1 cellular context compared by ENCODE assay signal in genomic region chr5:34858798-34859197, GRCh38.
TF ChIP-seq lines count a peak whose summit lies in the region.

No MANE protein-coding gene starts in this region.

TF ChIP-seq in GM23338, 12 proteins besides CTCF, POLR2A, EP300 and RAD21 (continued from another document):
- TF ChIP-seq, protein P1, sequence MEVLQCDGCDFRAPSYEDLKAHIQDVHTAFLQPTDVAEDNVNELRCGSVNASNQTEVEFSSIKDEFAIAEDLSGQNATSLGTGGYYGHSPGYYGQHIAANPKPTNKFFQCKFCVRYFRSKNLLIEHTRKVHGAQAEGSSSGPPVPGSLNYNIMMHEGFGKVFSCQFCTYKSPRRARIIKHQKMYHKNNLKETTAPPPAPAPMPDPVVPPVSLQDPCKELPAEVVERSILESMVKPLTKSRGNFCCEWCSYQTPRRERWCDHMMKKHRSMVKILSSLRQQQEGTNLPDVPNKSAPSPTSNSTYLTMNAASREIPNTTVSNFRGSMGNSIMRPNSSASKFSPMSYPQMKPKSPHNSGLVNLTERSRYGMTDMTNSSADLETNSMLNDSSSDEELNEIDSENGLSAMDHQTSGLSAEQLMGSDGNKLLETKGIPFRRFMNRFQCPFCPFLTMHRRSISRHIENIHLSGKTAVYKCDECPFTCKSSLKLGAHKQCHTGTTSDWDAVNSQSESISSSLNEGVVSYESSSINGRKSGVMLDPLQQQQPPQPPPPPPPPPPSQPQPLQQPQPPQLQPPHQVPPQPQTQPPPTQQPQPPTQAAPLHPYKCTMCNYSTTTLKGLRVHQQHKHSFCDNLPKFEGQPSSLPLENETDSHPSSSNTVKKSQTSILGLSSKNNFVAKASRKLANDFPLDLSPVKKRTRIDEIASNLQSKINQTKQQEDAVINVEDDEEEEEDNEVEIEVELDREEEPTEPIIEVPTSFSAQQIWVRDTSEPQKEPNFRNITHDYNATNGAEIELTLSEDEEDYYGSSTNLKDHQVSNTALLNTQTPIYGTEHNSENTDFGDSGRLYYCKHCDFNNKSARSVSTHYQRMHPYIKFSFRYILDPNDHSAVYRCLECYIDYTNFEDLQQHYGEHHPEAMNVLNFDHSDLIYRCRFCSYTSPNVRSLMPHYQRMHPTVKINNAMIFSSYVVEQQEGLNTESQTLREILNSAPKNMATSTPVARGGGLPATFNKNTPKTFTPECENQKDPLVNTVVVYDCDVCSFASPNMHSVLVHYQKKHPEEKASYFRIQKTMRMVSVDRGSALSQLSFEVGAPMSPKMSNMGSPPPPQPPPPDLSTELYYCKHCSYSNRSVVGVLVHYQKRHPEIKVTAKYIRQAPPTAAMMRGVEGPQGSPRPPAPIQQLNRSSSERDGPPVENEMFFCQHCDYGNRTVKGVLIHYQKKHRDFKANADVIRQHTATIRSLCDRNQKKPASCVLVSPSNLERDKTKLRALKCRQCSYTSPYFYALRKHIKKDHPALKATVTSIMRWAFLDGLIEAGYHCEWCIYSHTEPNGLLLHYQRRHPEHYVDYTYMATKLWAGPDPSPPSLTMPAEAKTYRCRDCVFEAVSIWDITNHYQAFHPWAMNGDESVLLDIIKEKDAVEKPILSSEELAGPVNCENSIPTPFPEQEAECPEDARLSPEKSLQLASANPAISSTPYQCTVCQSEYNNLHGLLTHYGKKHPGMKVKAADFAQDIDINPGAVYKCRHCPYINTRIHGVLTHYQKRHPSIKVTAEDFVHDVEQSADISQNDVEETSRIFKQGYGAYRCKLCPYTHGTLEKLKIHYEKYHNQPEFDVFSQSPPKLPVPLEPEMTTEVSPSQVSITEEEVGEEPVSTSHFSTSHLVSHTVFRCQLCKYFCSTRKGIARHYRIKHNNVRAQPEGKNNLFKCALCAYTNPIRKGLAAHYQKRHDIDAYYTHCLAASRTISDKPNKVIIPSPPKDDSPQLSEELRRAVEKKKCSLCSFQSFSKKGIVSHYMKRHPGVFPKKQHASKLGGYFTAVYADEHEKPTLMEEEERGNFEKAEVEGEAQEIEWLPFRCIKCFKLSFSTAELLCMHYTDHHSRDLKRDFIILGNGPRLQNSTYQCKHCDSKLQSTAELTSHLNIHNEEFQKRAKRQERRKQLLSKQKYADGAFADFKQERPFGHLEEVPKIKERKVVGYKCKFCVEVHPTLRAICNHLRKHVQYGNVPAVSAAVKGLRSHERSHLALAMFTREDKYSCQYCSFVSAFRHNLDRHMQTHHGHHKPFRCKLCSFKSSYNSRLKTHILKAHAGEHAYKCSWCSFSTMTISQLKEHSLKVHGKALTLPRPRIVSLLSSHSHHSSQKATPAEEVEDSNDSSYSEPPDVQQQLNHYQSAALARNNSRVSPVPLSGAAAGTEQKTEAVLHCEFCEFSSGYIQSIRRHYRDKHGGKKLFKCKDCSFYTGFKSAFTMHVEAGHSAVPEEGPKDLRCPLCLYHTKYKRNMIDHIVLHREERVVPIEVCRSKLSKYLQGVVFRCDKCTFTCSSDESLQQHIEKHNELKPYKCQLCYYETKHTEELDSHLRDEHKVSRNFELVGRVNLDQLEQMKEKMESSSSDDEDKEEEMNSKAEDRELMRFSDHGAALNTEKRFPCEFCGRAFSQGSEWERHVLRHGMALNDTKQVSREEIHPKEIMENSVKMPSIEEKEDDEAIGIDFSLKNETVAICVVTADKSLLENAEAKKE (CRISPR knock-in tag; IDR thresholded peaks at IDR 0.05), result no peak
- no peak for TF ChIP-seq CREB1 (CRISPR knock-in tag; IDR thresholded peaks at IDR 0.05; ENCODE audit: low read depth)
- no peak for TF ChIP-seq JUNB (IDR thresholded peaks at IDR 0.05; ENCODE audit: unreplicated experiment)
- no peak for TF ChIP-seq ZNF114 (CRISPR knock-in tag; IDR thresholded peaks at IDR 0.05)
- TF ChIP-seq EZH2 (IDR thresholded peaks at IDR 0.05; ENCODE audit: low read depth, unreplicated experiment), result no peak
- TF ChIP-seq EZH2phosphoT487 (IDR thresholded peaks at IDR 0.05; ENCODE audit: unreplicated experiment), result no peak
- no peak for TF ChIP-seq ZNF331 (CRISPR knock-in tag; IDR thresholded peaks at IDR 0.05; ENCODE audit: low read depth)
- no peak for TF ChIP-seq NANOG (IDR thresholded peaks at IDR 0.05; ENCODE audit: borderline replicate concordance)
- TF ChIP-seq STAT1 (IDR thresholded peaks at IDR 0.05; ENCODE audit: unreplicated experiment), result no peak
- TF ChIP-seq, protein P2, sequence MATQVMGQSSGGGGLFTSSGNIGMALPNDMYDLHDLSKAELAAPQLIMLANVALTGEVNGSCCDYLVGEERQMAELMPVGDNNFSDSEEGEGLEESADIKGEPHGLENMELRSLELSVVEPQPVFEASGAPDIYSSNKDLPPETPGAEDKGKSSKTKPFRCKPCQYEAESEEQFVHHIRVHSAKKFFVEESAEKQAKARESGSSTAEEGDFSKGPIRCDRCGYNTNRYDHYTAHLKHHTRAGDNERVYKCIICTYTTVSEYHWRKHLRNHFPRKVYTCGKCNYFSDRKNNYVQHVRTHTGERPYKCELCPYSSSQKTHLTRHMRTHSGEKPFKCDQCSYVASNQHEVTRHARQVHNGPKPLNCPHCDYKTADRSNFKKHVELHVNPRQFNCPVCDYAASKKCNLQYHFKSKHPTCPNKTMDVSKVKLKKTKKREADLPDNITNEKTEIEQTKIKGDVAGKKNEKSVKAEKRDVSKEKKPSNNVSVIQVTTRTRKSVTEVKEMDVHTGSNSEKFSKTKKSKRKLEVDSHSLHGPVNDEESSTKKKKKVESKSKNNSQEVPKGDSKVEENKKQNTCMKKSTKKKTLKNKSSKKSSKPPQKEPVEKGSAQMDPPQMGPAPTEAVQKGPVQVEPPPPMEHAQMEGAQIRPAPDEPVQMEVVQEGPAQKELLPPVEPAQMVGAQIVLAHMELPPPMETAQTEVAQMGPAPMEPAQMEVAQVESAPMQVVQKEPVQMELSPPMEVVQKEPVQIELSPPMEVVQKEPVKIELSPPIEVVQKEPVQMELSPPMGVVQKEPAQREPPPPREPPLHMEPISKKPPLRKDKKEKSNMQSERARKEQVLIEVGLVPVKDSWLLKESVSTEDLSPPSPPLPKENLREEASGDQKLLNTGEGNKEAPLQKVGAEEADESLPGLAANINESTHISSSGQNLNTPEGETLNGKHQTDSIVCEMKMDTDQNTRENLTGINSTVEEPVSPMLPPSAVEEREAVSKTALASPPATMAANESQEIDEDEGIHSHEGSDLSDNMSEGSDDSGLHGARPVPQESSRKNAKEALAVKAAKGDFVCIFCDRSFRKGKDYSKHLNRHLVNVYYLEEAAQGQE (IDR thresholded peaks at IDR 0.05; ENCODE audit: unreplicated experiment), result no peak
